ENCODE assay signal across 22 cellular contexts in genomic region chr5:17103471-17103870, GRCh38.
DNase-seq lines count a peak whose midpoint lies in the region; ATAC-seq and TF ChIP-seq lines count a peak whose summit lies in the region.
"Had no signal": no experiment of that assay in that cellular context is flagged by ENCODE, and none has a peak within 500 bp of the region (broad histone marks: within the 10 kb centered on the region; RNA-seq: fewer than 3 reads in every experiment).

No MANE protein-coding gene starts in this region.

- H3K27ac Mint-ChIP-seq in activated naive CD4-positive, alpha-beta T cell treated with anti-CD3 and anti-CD28 coated beads, Interleukin-2, amount 50 U/mL, for 24 hours = peak overlapping the region; percentile 65
- H3K27ac Mint-ChIP-seq in activated naive CD4-positive, alpha-beta T cell treated with anti-CD3 and anti-CD28 coated beads for 36 hours = no peak overlapping the region
- H3K27ac Mint-ChIP-seq: B cell; CD4-positive, CD25-positive, alpha-beta regulatory T cell; CD8-positive, alpha-beta memory T cell; IgD-negative memory B cell had no signal

- H3K79me2 ChIP-seq in hepatocyte = no peaks in the 10 kb centered on the region

- H3K27ac ChIP-seq in SK-N-MC = 0 out of 2 replicates have a peak overlapping the region, but pooled peaks have one; percentile 13
- no peak overlapping the region for H3K27ac ChIP-seq in hepatocyte

- CTCF ChIA-PET in activated naive CD4-positive, alpha-beta T cell treated with anti-CD3 and anti-CD28 coated beads for 36 hours (lab: Charles Lee) = interaction anchor here (1.5 kb wide), 1 partner anchor 27 kb away, joined by 3 read pairs; no protein-coding TSS in a partner anchor

- ATAC-seq in GM19395 (IDR thresholded peaks at IDR 0.05; ENCODE audit: unreplicated experiment) (no peak), GM21360 (IDR thresholded peaks at IDR 0.05; ENCODE audit: unreplicated experiment) (no peak), GM18861 (IDR thresholded peaks at IDR 0.05; ENCODE audit: unreplicated experiment) (no peak)
- no peak for ATAC-seq in activated CD4-positive, CD25-positive, alpha-beta regulatory T cell treated with anti-CD3 and anti-CD28 coated beads, Interleukin-2, amount 50 U/mL, for 24 hours
- ATAC-seq: GM12878 had no signal

- H3K4me1 ChIP-seq in hepatocyte (ENCODE audit: insufficient read depth) = no peaks in the 10 kb centered on the region

- H3K9ac ChIP-seq in SK-N-MC (ENCODE audit: insufficient read length) = peak overlapping the region; percentile 20
- H3K9ac ChIP-seq: BLaER1 treated with 17β-estradiol and CSF1 and Interleukin-3, amounts not matched to agents 10 nM and 100 nM had no signal

- no peak overlapping the region for H3K4me3 ChIP-seq in SK-N-MC
- H3K4me3 ChIP-seq in hepatocyte = no peak overlapping the region
- H3K4me3 ChIP-seq: BLaER1 treated with 17β-estradiol and CSF1 and Interleukin-3, amounts not matched to agents 10 nM and 100 nM; GM12878 had no signal

- no peak for DNase-seq in activated naive CD4-positive, alpha-beta T cell treated with anti-CD3 and anti-CD28 coated beads for 36 hours
- DNase-seq in SK-N-MC (ENCODE audit: low read depth, low spot score) (no peak), hepatocyte (ENCODE audit: low spot score) (no peak)
- DNase-seq: 8988T; CD4-positive, CD25-positive, alpha-beta regulatory T cell; CD8-positive, alpha-beta memory T cell; COR-L47; DMS 273 treated with DMSO at 0.1 percent for 48 hours; DMS53; DND-41; EL; HCEC 1CT; KBM-7 had no signal

- H3K4me3 Mint-ChIP-seq in activated naive CD4-positive, alpha-beta T cell treated with anti-CD3 and anti-CD28 coated beads, Interleukin-2, amount 50 U/mL, for 24 hours = no peak overlapping the region
- H3K4me3 Mint-ChIP-seq in activated naive CD4-positive, alpha-beta T cell treated with anti-CD3 and anti-CD28 coated beads for 36 hours = no peak overlapping the region
- H3K4me3 Mint-ChIP-seq: B cell; CD4-positive, CD25-positive, alpha-beta regulatory T cell; CD8-positive, alpha-beta memory T cell; IgD-negative memory B cell had no signal

- H2AFZ ChIP-seq in hepatocyte = no peak overlapping the region

- no peaks in the 10 kb centered on the region for H3K27me3 ChIP-seq in hepatocyte
- H3K27me3 ChIP-seq: BLaER1 treated with 17β-estradiol and CSF1 and Interleukin-3, amounts not matched to agents 10 nM and 100 nM had no signal

- TF ChIP-seq CTCF in hepatocyte (IDR thresholded peaks at IDR 0.05; ENCODE audit: poor library complexity) = no peak

- no peaks in the 10 kb centered on the region for H4K20me1 ChIP-seq in hepatocyte (ENCODE audit: insufficient read depth, poor library complexity, severe bottlenecking)
- H4K20me1 ChIP-seq: BLaER1 treated with 17β-estradiol and CSF1 and Interleukin-3, amounts not matched to agents 10 nM and 100 nM had no signal

- no peaks in the 10 kb centered on the region for H3K36me3 Mint-ChIP-seq in activated naive CD4-positive, alpha-beta T cell treated with anti-CD3 and anti-CD28 coated beads, Interleukin-2, amount 50 U/mL, for 24 hours
- H3K36me3 Mint-ChIP-seq in activated naive CD4-positive, alpha-beta T cell treated with anti-CD3 and anti-CD28 coated beads for 36 hours (ENCODE audit: low read depth) = no peaks in the 10 kb centered on the region
- H3K36me3 Mint-ChIP-seq: CD4-positive, CD25-positive, alpha-beta regulatory T cell; CD8-positive, alpha-beta memory T cell had no signal

- H3K4me1 Mint-ChIP-seq in activated naive CD4-positive, alpha-beta T cell treated with anti-CD3 and anti-CD28 coated beads, Interleukin-2, amount 50 U/mL, for 24 hours = no peaks in the 10 kb centered on the region
- H3K4me1 Mint-ChIP-seq in activated naive CD4-positive, alpha-beta T cell treated with anti-CD3 and anti-CD28 coated beads for 36 hours (ENCODE audit: low read depth) = no peaks in the 10 kb centered on the region
- H3K4me1 Mint-ChIP-seq: B cell; CD4-positive, CD25-positive, alpha-beta regulatory T cell; CD8-positive, alpha-beta memory T cell; IgD-negative memory B cell had no signal

- no peaks in the 10 kb centered on the region for H3K9me3 ChIP-seq in SK-N-MC (ENCODE audit: low read depth, low read length)
- no peaks in the 10 kb centered on the region for H3K9me3 ChIP-seq in hepatocyte (ENCODE audit: low read depth)
- H3K9me3 ChIP-seq: BLaER1 treated with 17β-estradiol and CSF1 and Interleukin-3, amounts not matched to agents 10 nM and 100 nM had no signal

- H3K9me3 Mint-ChIP-seq in activated naive CD4-positive, alpha-beta T cell treated with anti-CD3 and anti-CD28 coated beads, Interleukin-2, amount 50 U/mL, for 24 hours = no peaks in the 10 kb centered on the region
- H3K9me3 Mint-ChIP-seq in activated naive CD4-positive, alpha-beta T cell treated with anti-CD3 and anti-CD28 coated beads for 36 hours = no peaks in the 10 kb centered on the region
- H3K9me3 Mint-ChIP-seq: CD4-positive, CD25-positive, alpha-beta regulatory T cell had no signal

- no peaks in the 10 kb centered on the region for H3K27me3 Mint-ChIP-seq in activated naive CD4-positive, alpha-beta T cell treated with anti-CD3 and anti-CD28 coated beads, Interleukin-2, amount 50 U/mL, for 24 hours
- no peaks in the 10 kb centered on the region for H3K27me3 Mint-ChIP-seq in activated naive CD4-positive, alpha-beta T cell treated with anti-CD3 and anti-CD28 coated beads for 36 hours (ENCODE audit: low read depth)
- H3K27me3 Mint-ChIP-seq: CD4-positive, CD25-positive, alpha-beta regulatory T cell; CD8-positive, alpha-beta memory T cell had no signal

- no peaks in the 10 kb centered on the region for H3K9me2 ChIP-seq in hepatocyte (replicated peaks; ENCODE audit: insufficient read depth)

- intact Hi-C loops in activated naive CD4-positive, alpha-beta T cell treated with anti-CD3 and anti-CD28 coated beads for 36 hours (cut with micrococcal nuclease) = no loop called here

- H3K4me2 ChIP-seq in hepatocyte = peak overlapping the region; percentile 25

- WGBS in hepatocyte (ENCODE audit: low lambda C conversion rate, missing lambda C conversion rate) = 38% methylated on average over 3 of the region's 3 CpGs

- no peaks in the 10 kb centered on the region for H3K36me3 ChIP-seq in SK-N-MC (ENCODE audit: insufficient read depth, low read length)
- no peaks in the 10 kb centered on the region for H3K36me3 ChIP-seq in hepatocyte (replicated peaks; ENCODE audit: insufficient read depth, low read depth)
- H3K36me3 ChIP-seq: BLaER1 treated with 17β-estradiol and CSF1 and Interleukin-3, amounts not matched to agents 10 nM and 100 nM had no signal
